Comparison of ENCODE assay signal across 11 cellular contexts in genomic region chr9:105912157-105912867, GRCh38.
"Had no signal": no experiment of that assay in that cellular context is flagged by ENCODE, and none has a peak within 500 bp of the region (broad histone marks: within the 10 kb centered on the region; RNA-seq: fewer than 3 reads in every experiment).

No MANE protein-coding gene starts in this region.

- H3K9me3 Mint-ChIP-seq: activated T-cell treated with anti-CD3 and anti-CD28 coated beads, Interleukin-2, amount 50 U/mL, for 4 hours; stimulated activated effector memory CD8-positive, alpha-beta T cell treated with anti-CD3 and anti-CD28 coated beads, Interleukin-12 subunit alpha, Interleukin-12 subunit beta, amount 100 ng/mL, for 72 hours had no signal

- DNase-seq: activated CD4-positive, alpha-beta T cell treated with anti-CD3 and anti-CD28 coated beads, Interleukin-2, amount 50 U/mL, for 48 hours; activated CD4-positive, CD25-positive, alpha-beta regulatory T cell treated with anti-CD3 and anti-CD28 coated beads, Interleukin-2, amount 50 U/mL, for 72 hours; activated effector memory CD4-positive, alpha-beta T cell treated with anti-CD3 and anti-CD28 coated beads, Interleukin-2, amount 50 U/mL, for 16 hours; activated T-cell treated with anti-CD3 and anti-CD28 coated beads, Interleukin-2, amount 50 U/mL, for 4 hours; amygdala; posterior cingulate gyrus; right cardiac atrium; tibial artery had no signal

- H3K27me3 Mint-ChIP-seq: activated naive CD8-positive, alpha-beta T cell had no signal

- H3K27ac Mint-ChIP-seq: activated naive CD8-positive, alpha-beta T cell; stimulated activated effector memory CD8-positive, alpha-beta T cell treated with anti-CD3 and anti-CD28 coated beads, Interleukin-12 subunit alpha, Interleukin-12 subunit beta, amount 100 ng/mL, for 72 hours had no signal

- H3K4me3 Mint-ChIP-seq: activated naive CD8-positive, alpha-beta T cell; activated T-cell treated with anti-CD3 and anti-CD28 coated beads, Interleukin-2, amount 50 U/mL, for 4 hours; stimulated activated effector memory CD8-positive, alpha-beta T cell treated with anti-CD3 and anti-CD28 coated beads, Interleukin-12 subunit alpha, Interleukin-12 subunit beta, amount 100 ng/mL, for 72 hours had no signal

- H3K27me3 ChIP-seq: neutrophil, tibial artery had no signal

- H3K4me3 ChIP-seq: tibial artery had no signal

- H3K4me1 Mint-ChIP-seq: stimulated activated effector memory CD8-positive, alpha-beta T cell treated with anti-CD3 and anti-CD28 coated beads, Interleukin-12 subunit alpha, Interleukin-12 subunit beta, amount 100 ng/mL, for 72 hours had no signal

- H3K36me3 ChIP-seq: neutrophil, tibial artery had no signal

- H3K9me3 ChIP-seq: neutrophil, tibial artery had no signal

- ATAC-seq: activated T-cell treated with anti-CD3 and anti-CD28 coated beads, Interleukin-2, amount 50 U/mL, for 4 hours; right cardiac atrium; stimulated activated effector memory CD8-positive, alpha-beta T cell treated with anti-CD3 and anti-CD28 coated beads, Interleukin-12 subunit alpha, Interleukin-12 subunit beta, amount 100 ng/mL, for 72 hours had no signal

- H3K27ac ChIP-seq: neutrophil, tibial artery had no signal

- H3K36me3 Mint-ChIP-seq: activated naive CD8-positive, alpha-beta T cell; stimulated activated effector memory CD8-positive, alpha-beta T cell treated with anti-CD3 and anti-CD28 coated beads, Interleukin-12 subunit alpha, Interleukin-12 subunit beta, amount 100 ng/mL, for 72 hours had no signal
